ENCODE assay signal across 1 cellular context in the genomic region with DNA sequence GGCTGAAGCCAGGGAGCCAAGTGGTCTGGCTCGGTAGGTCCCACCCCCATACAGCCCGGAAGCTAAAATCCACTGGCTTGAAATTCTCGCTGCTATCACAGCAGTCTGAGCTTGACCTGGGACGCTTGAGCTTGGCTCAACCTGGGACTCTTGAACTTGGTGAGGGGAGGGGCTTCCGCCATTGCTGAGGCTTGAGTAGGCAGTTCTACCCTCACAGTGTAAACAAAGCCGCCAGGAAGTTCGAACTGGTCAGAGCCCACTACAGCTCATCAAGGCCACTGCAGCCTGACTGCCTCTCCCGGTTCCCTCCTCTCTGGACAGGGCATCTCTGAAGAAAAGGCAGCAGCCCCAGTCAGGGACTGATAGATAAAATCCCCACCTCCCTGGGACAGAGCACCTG.
TF ChIP-seq lines count a peak whose summit lies in the region.

No MANE protein-coding gene starts in this region.

TF ChIP-seq in H1, 55 proteins besides CTCF, POLR2A, EP300 and RAD21:
- TF ChIP-seq, protein P1, sequence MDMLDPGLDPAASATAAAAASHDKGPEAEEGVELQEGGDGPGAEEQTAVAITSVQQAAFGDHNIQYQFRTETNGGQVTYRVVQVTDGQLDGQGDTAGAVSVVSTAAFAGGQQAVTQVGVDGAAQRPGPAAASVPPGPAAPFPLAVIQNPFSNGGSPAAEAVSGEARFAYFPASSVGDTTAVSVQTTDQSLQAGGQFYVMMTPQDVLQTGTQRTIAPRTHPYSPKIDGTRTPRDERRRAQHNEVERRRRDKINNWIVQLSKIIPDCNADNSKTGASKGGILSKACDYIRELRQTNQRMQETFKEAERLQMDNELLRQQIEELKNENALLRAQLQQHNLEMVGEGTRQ (IDR thresholded peaks at IDR 0.05; ENCODE audit: low read length): no peak
- TF ChIP-seq YY1 (IDR thresholded peaks at IDR 0.05; ENCODE audit: low read depth, low read length): 0 out of 2 replicates have a peak, but pooled peaks have one; percentile 48
- no peak for TF ChIP-seq SIRT6 (IDR thresholded peaks at IDR 0.05; ENCODE audit: low read length)
- TF ChIP-seq, protein P2, sequence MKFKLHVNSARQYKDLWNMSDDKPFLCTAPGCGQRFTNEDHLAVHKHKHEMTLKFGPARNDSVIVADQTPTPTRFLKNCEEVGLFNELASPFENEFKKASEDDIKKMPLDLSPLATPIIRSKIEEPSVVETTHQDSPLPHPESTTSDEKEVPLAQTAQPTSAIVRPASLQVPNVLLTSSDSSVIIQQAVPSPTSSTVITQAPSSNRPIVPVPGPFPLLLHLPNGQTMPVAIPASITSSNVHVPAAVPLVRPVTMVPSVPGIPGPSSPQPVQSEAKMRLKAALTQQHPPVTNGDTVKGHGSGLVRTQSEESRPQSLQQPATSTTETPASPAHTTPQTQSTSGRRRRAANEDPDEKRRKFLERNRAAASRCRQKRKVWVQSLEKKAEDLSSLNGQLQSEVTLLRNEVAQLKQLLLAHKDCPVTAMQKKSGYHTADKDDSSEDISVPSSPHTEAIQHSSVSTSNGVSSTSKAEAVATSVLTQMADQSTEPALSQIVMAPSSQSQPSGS (IDR thresholded peaks at IDR 0.05; ENCODE audit: low read length): no peak
TF ChIP-seq in H1: peak in this region for 1.
